Comparison of ENCODE assay signal across 8 cellular contexts in genomic region chr1:70411360-70411844, GRCh38. TPM values are rescaled to one million over a fixed set of nuclear protein-coding genes. Genes with fewer than 3 reads are reported as not detected.
DNase-seq lines count a peak whose midpoint lies in the region; ATAC-seq, FAIRE-seq and TF ChIP-seq lines count a peak whose summit lies in the region.

No MANE protein-coding gene starts in this region.

- peak overlapping the region; percentile 87 for H3K9ac ChIP-seq in HepG2 (ENCODE audit: insufficient read depth, low read depth, low read length)

- 0% methylated on average over 17 of the region's 17 CpGs for WGBS in HepG2 (ENCODE audit: low lambda C conversion rate)

- H2AFZ ChIP-seq in HepG2 (ENCODE audit: low read length), result peak overlapping the region; percentile 71

- H4K20me1 ChIP-seq in HepG2 (ENCODE audit: insufficient read depth, low read length), result 0 out of 2 replicates have a peak, but pooled peaks cover 3% of the 10 kb centered on the region

- no peaks in the 10 kb centered on the region for H3K27me3 ChIP-seq in breast epithelium
- H3K27me3 ChIP-seq in HepG2 (ENCODE audit: control insufficient read depth in 1 of 2, insufficient read depth in 2 of 2, low read length in 2 of 2), result no peaks in the 10 kb centered on the region; a peak in 1 of 5 replicates
- H3K27me3 ChIP-seq in thoracic aorta (replicated peaks; ENCODE audit: insufficient read depth), result no peaks in the 10 kb centered on the region

- CTCF ChIA-PET in HepG2 (lab: Yijun Ruan, JAX; ENCODE audit: low intra/inter-chr PET ratio, low total read pairs), result no interaction called here

- BruUV-seq in HepG2 (replicated peaks; lab: Mats Ljungman, UMichigan), result TSS peak; percentile 90

- H3K4me1 ChIP-seq in breast epithelium, result no peaks in the 10 kb centered on the region
- H3K4me1 ChIP-seq in HepG2 (ENCODE audit: insufficient read depth, low read length), result peaks cover 16% of the 10 kb centered on the region; the same call in 1 of the 2 replicates
- H3K4me1 ChIP-seq in thoracic aorta (ENCODE audit: control insufficient read depth in 1 of 2, low read depth in 2 of 2), result peaks cover 9 to 20% of the 10 kb centered on the region in 2 donors

- TF ChIP-seq POLR2A in breast epithelium (IDR thresholded peaks at IDR 0.05), result no peak
- TF ChIP-seq POLR2A in HepG2 (IDR thresholded peaks at IDR 0.05; ENCODE audit: insufficient read depth in 1 of 2, low read depth in 2 of 2, low read length in 2 of 2), result no peak

- H3K9me3 ChIP-seq in breast epithelium (no peaks in the 10 kb centered on the region), HepG2 (ENCODE audit: low read length) (no peaks in the 10 kb centered on the region), thoracic aorta (no peaks in the 10 kb centered on the region)

- in situ Hi-C loops in HepG2 (cut with HindIII; ENCODE audit: extremely low pct_ligation_motif_present, low pct_unique_long_range_greater_than_20kb), result loop anchor here (5.0 to 10.0 kb wide), 2 partner anchors 59 to 207 kb away; partner anchors contain the start of genes ANKRD13C and LRRC40

- H3K4me2 ChIP-seq in HepG2 (ENCODE audit: low read depth, low read length), result peak overlapping the region; percentile 95

- ATAC-seq in HepG2, result peak; percentile 75
- ATAC-seq in thoracic aorta (ENCODE audit: insufficient number of reproducible peaks, low FRiP score, low read depth), result peak; percentile 8
- ATAC-seq in HG02610 (IDR thresholded peaks at IDR 0.05; ENCODE audit: unreplicated experiment), result no peak

- H3K27ac ChIP-seq in breast epithelium, result peak overlapping the region; percentile 97 to 98
- peak overlapping the region; percentile 95 for H3K27ac ChIP-seq in HepG2 (ENCODE audit: extremely low read length, insufficient read depth, low read length)
- H3K27ac ChIP-seq in thoracic aorta, result peak overlapping the region; percentile 88 to 94

- H3K36me3 ChIP-seq in breast epithelium, result no peaks in the 10 kb centered on the region
- H3K36me3 ChIP-seq in HepG2 (replicated peaks in 1 of 2; ENCODE audit: control insufficient read depth in 1 of 2, insufficient read depth in 2 of 2, low read length in 2 of 2), result peaks cover 0 to 19% of the 10 kb centered on the region in 2 experiments; a peak in 1 of 5 replicates
- H3K36me3 ChIP-seq in thoracic aorta, result peaks cover 3% of the 10 kb centered on the region

- DNase-seq in DMS53 treated with DMSO at 0.1 percent for 48 hours (lab: John Stamatoyannopoulos, UW; ENCODE audit: unreplicated experiment), result peak; percentile 64
- no peak for DNase-seq in DMS53 (lab: John Stamatoyannopoulos, UW)
- peak; percentile 18 for DNase-seq in HuH-7 (ENCODE audit: low spot score)
- no peak for DNase-seq in breast epithelium (ENCODE audit: low spot score in 2 of 2)
- no peak for DNase-seq in HepG2 (ENCODE audit: low spot score)
- DNase-seq in thoracic aorta (ENCODE audit: low spot score), result no peak
- DNase-seq in epidermal melanocyte (ENCODE audit: insufficient read length, low spot score), result no peak

- no peak for TF ChIP-seq CTCF in breast epithelium (IDR thresholded peaks at IDR 0.05)
- TF ChIP-seq CTCF in HepG2 (CRISPR knock-in tag; IDR thresholded peaks at IDR 0.05), result 0 out of 2 replicates have a peak, but pooled peaks have one; percentile 16
- no peak for TF ChIP-seq CTCF in thoracic aorta (IDR thresholded peaks at IDR 0.05)

- intact Hi-C loops in breast epithelium (cut with DNase I; ENCODE audit: low total_unique reads), result no loop called here
- intact Hi-C loops in HepG2 (cut with micrococcal nuclease; ENCODE audit: unreplicated experiment), result loop anchor here (1.0 to 5.0 kb wide), 3 partner anchors 57 to 269 kb away; partner anchors contain the start of genes ANKRD13C and SRSF11

- H3K79me2 ChIP-seq in HepG2 (ENCODE audit: insufficient read depth, low read length), result peaks cover 15% of the 10 kb centered on the region

- TF ChIP-seq EP300 in HepG2 (IDR thresholded peaks at IDR 0.05; ENCODE audit: low read depth in 2 of 2, low read length in 2 of 2) (no peak), HepG2 (CRISPR knock-in tag; IDR thresholded peaks at IDR 0.05; ENCODE audit: borderline replicate concordance) (no peak)

- no peak for FAIRE-seq in HepG2 (lab: Jason Lieb, UNC)

- peak overlapping the region; percentile 62 to 77 (median 74) for H3K4me3 ChIP-seq in breast epithelium
- H3K4me3 ChIP-seq in HepG2 (replicated peaks in 1 of 3; ENCODE audit: insufficient read depth in 1 of 3, low read depth in 2 of 3, low read length in 3 of 3), result peak overlapping the region; percentile 74 to 89 (median 84)
- peak overlapping the region; percentile 83 for H3K4me3 ChIP-seq in thoracic aorta

- no peak for TF ChIP-seq RAD21 in HepG2 (CRISPR knock-in tag; IDR thresholded peaks at IDR 0.05)

- POLR2A ChIA-PET in HepG2 (lab: Yijun Ruan, JAX), result interaction anchor here (0.7 to 4.4 kb wide), 18 partner anchors 11 to 670 kb away, joined by 3 to 118 read pairs (median 4); partner anchors contain the start of genes ANKRD13C, LRRC40 and SRSF11

TF ChIP-seq in HepG2, 621 proteins besides CTCF, POLR2A, EP300 and RAD21 (continues in another document):
- TF ChIP-seq SAP130 (CRISPR knock-in tag; IDR thresholded peaks at IDR 0.05; ENCODE audit: low read depth) (no peak), ZNF580 (CRISPR knock-in tag; IDR thresholded peaks at IDR 0.05; ENCODE audit: borderline replicate concordance, low read depth) (peak; percentile 7; the same call in 1 of the 2 replicates), ZNF850 (CRISPR knock-in tag; conservative IDR thresholded peaks at IDR 0.05) (no peak)
- TF ChIP-seq, protein P1, sequence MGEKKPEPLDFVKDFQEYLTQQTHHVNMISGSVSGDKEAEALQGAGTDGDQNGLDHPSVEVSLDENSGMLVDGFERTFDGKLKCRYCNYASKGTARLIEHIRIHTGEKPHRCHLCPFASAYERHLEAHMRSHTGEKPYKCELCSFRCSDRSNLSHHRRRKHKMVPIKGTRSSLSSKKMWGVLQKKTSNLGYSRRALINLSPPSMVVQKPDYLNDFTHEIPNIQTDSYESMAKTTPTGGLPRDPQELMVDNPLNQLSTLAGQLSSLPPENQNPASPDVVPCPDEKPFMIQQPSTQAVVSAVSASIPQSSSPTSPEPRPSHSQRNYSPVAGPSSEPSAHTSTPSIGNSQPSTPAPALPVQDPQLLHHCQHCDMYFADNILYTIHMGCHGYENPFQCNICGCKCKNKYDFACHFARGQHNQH (CRISPR knock-in tag; IDR thresholded peaks at IDR 0.05), result no peak

RNA-seq across cellular contexts. Expression of gene CTH, which starts 0.3 kb away (rescaled TPM):
- total RNA-seq in breast epithelium (10 to 100 TPM in 1 of 3 donors, 1 to 10 TPM in 2; 4.9 to 11.7 (median 5.3) TPM), HepG2 (2016; rRNA removed; fragmentation: Illumina TruSeq; extraction: Trizol) (8.7 and 12.4 TPM in 2 replicates), thoracic aorta (1 to 10 TPM in 1 of 2 donors, under 1 TPM in 1; 0.81 to 4.4 TPM)
- total RNA-seq in HepG2 (2016; cell fraction: cytosol; rRNA removed; fragmentation: Illumina TruSeq; extraction: Trizol; ENCODE audit: low read depth), result 1.1 and 1.7 TPM in 2 replicates
- total RNA-seq in HepG2 (2016; cell fraction: insoluble cytoplasmic fraction; rRNA removed; fragmentation: Illumina TruSeq; extraction: Trizol), result 9.9 and 12.2 TPM in 2 replicates
- total RNA-seq in HepG2 (2016; cell fraction: membrane; rRNA removed; fragmentation: Illumina TruSeq; extraction: Trizol), result 2.9 and 3.5 TPM in 2 replicates
- total RNA-seq in HepG2 (2016; cell fraction: nucleus; rRNA removed; fragmentation: Illumina TruSeq; extraction: Trizol), result 8.8 and 11.7 TPM in 2 replicates
- 15.7 and 19.7 TPM in 2 replicates for polyA plus RNA-seq in HepG2 (2011; rRNA removed)
- 18.3 and 19.4 TPM in 2 replicates for polyA plus RNA-seq in HepG2 (2011; cell fraction: cytosol; rRNA removed)
- 10.9 and 15.1 TPM in 2 replicates for polyA plus RNA-seq in HepG2 (2011; cell fraction: nucleus; rRNA removed)
- 18.2 and 26.6 TPM in 2 replicates for polyA plus RNA-seq in HepG2 (2012)
- polyA plus RNA-seq in HepG2 (2016; cell fraction: cytosol; fragmentation: Illumina TruSeq; extraction: Trizol; ENCODE audit: low read depth), result 0.96 and 1.1 TPM in 2 replicates
- polyA plus RNA-seq in HepG2 (2016; cell fraction: insoluble cytoplasmic fraction; fragmentation: Illumina TruSeq; extraction: Trizol; ENCODE audit: low read depth), result 14.7 and 15.0 TPM in 2 replicates
- 1.5 and 2.0 TPM in 2 replicates for polyA plus RNA-seq in HepG2 (2016; cell fraction: membrane; fragmentation: Illumina TruSeq; extraction: Trizol; ENCODE audit: low read depth)
- polyA plus RNA-seq in HepG2 (2016; cell fraction: nucleus; fragmentation: Illumina TruSeq; extraction: Trizol; ENCODE audit: insufficient read depth, low read depth), result 10.0 and 12.8 TPM in 2 replicates
- 33.7 and 40.4 TPM in 2 replicates for polyA minus RNA-seq in HepG2 (2011; rRNA and poly(A)+ RNA removed; ENCODE audit: low replicate concordance)
- polyA minus RNA-seq in HepG2 (2011; cell fraction: cytosol; rRNA and poly(A)+ RNA removed), result 13.9 and 16.7 TPM in 2 replicates
- 24.0 and 32.6 TPM in 2 replicates for polyA minus RNA-seq in HepG2 (2011; cell fraction: nucleus; rRNA and poly(A)+ RNA removed)

RNA-seq across cellular contexts. Expression of gene ANKRD13C, which starts 56.9 kb away (rescaled TPM):
- total RNA-seq in breast epithelium (10 to 100 TPM; 20.8 to 29.9 (median 28.5) TPM), HepG2 (2016; rRNA removed; fragmentation: Illumina TruSeq; extraction: Trizol) (17.6 and 18.8 TPM in 2 replicates), thoracic aorta (10 to 100 TPM; 19.6 to 34.4 TPM)
- total RNA-seq in HepG2 (2016; cell fraction: cytosol; rRNA removed; fragmentation: Illumina TruSeq; extraction: Trizol; ENCODE audit: low read depth), result 62.2 and 62.6 TPM in 2 replicates
- total RNA-seq in HepG2 (2016; cell fraction: insoluble cytoplasmic fraction; rRNA removed; fragmentation: Illumina TruSeq; extraction: Trizol), result 16.1 and 18.3 TPM in 2 replicates
- total RNA-seq in HepG2 (2016; cell fraction: membrane; rRNA removed; fragmentation: Illumina TruSeq; extraction: Trizol), result 23.5 and 24.6 TPM in 2 replicates
- total RNA-seq in HepG2 (2016; cell fraction: nucleus; rRNA removed; fragmentation: Illumina TruSeq; extraction: Trizol), result 18.4 and 21.6 TPM in 2 replicates
- polyA plus RNA-seq in HepG2 (2011; rRNA removed), result 5.3 and 6.2 TPM in 2 replicates
- polyA plus RNA-seq in HepG2 (2011; cell fraction: cytosol; rRNA removed), result 3.4 and 3.7 TPM in 2 replicates
- polyA plus RNA-seq in HepG2 (2011; cell fraction: nucleus; rRNA removed), result 9.3 and 9.6 TPM in 2 replicates
- 8.0 and 8.8 TPM in 2 replicates for polyA plus RNA-seq in HepG2 (2012)
- 1.6 and 2.2 TPM in 2 replicates for polyA plus RNA-seq in HepG2 (2016; cell fraction: cytosol; fragmentation: Illumina TruSeq; extraction: Trizol; ENCODE audit: low read depth)
- polyA plus RNA-seq in HepG2 (2016; cell fraction: insoluble cytoplasmic fraction; fragmentation: Illumina TruSeq; extraction: Trizol; ENCODE audit: low read depth), result 17.0 and 17.6 TPM in 2 replicates
- 7.0 TPM in 2 replicates for polyA plus RNA-seq in HepG2 (2016; cell fraction: membrane; fragmentation: Illumina TruSeq; extraction: Trizol; ENCODE audit: low read depth)
- 14.0 and 20.5 TPM in 2 replicates for polyA plus RNA-seq in HepG2 (2016; cell fraction: nucleus; fragmentation: Illumina TruSeq; extraction: Trizol; ENCODE audit: insufficient read depth, low read depth)
- polyA minus RNA-seq in HepG2 (2011; rRNA and poly(A)+ RNA removed; ENCODE audit: low replicate concordance), result 10.5 and 13.4 TPM in 2 replicates
- 8.9 and 9.1 TPM in 2 replicates for polyA minus RNA-seq in HepG2 (2011; cell fraction: cytosol; rRNA and poly(A)+ RNA removed)
- 42.4 and 46.0 TPM in 2 replicates for polyA minus RNA-seq in HepG2 (2011; cell fraction: nucleus; rRNA and poly(A)+ RNA removed)

Comparison
In these comparisons a context has a peak if more than half of its experiments do, and no peak if none do; other contexts are left out.
1. DNase-seq: peak in DMS53 treated with DMSO at 0.1 percent for 48 hours (single experiment) and HuH-7 (single experiment); none in DMS53 (single experiment), breast epithelium (0 of 2), HepG2 (single experiment), thoracic aorta (single experiment) and epidermal melanocyte (single experiment).
2. Peak in every context shown above with its lines, with median percentiles within 50 percentile points of each other: H3K27ac ChIP-seq and H3K4me3 ChIP-seq.